ENCODE assay signal across 8 cellular contexts in the genomic region with DNA sequence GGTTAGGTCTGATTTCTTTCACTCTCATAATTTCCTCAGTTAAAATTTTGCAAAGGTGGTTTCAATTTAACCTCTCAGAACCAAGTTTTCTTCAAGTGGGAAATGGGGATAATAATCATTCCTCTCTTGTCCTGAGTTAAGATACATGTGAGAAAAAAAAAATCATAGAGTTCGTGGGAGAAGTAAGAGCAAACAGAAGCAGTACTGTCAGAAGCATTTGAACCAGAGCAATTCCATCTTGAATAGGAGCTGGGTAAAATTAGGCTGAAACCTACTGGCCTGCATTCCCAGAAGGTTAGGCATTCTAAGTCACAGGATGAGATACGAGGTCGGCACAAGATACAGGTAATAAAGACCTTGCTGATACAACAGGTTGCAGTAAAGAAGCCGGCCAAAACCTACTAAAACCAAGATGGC. TPM values are rescaled to one million over a fixed set of nuclear protein-coding genes. Genes with fewer than 3 reads are reported as not detected.
"Had no signal": no experiment of that assay in that cellular context is flagged by ENCODE, and none has a peak within 500 bp of the region (broad histone marks: within the 10 kb centered on the region; RNA-seq: fewer than 3 reads in every experiment).

No MANE protein-coding gene starts in this region.

- H3K27ac Mint-ChIP-seq: H9 had no signal

- H3K27ac ChIP-seq: KMS-11 had no signal

- H3K4me3 Mint-ChIP-seq: H9 had no signal

- H3K4me2 ChIP-seq: KMS-11 had no signal

- FAIRE-seq: H54, HTR-8/SVneo had no signal

- DNase-seq: GOT3, H9, HCEC 1CT, IMR-90, KBM-7 had no signal

- H3K9ac ChIP-seq: KMS-11 had no signal

RNA-seq across cellular contexts. Expression of a gene that starts 28.6 kb away (rescaled TPM):
- total RNA-seq: IMR-90 had no signal
- polyA plus RNA-seq: IMR-90 had no signal

RNA-seq across cellular contexts. Expression of a gene that starts 46.9 kb away (rescaled TPM):
- total RNA-seq: IMR-90 had no signal
- polyA plus RNA-seq: IMR-90 had no signal
